In the genomic region with DNA sequence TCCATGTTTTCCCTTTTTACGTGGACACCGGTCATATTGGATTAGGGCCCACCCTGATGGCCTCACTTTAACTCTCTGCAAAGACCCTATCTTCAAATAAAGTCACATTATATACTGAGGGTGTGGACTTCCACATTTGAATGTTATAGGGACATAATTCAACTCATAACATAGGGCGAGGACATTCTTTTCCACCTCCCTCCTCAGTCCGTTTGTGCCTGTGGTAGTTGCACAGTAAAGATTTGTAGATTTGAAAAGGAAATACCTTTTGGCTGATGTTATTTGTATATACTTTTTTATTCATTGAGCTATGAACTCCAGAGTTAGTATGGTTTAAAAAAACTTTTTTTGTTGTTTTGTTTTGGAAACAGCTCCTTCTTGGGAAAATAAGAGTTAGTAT, we compare ENCODE assay signal across 1 cellular context.
TF ChIP-seq lines count a peak whose summit lies in the region.

No MANE protein-coding gene starts in this region.

TF ChIP-seq in IMR-90, 13 proteins besides CTCF, POLR2A, EP300 and RAD21:
- TF ChIP-seq FOS (IDR thresholded peaks at IDR 0.05; ENCODE audit: low read depth, low read length) (no peak), MXI1 (IDR thresholded peaks at IDR 0.05; ENCODE audit: borderline replicate concordance, low read depth, low read length) (no peak), USF2 (IDR thresholded peaks at IDR 0.05; ENCODE audit: low read depth, low read length) (no peak), MAZ (IDR thresholded peaks at IDR 0.05; ENCODE audit: borderline replicate concordance, low read depth, low read length) (no peak), SMC3 (IDR thresholded peaks at IDR 0.05; ENCODE audit: low read depth, low read length) (no peak)
